ENCODE assay signal across 15 cellular contexts in genomic region chr10:11150255-11150731, GRCh38.
DNase-seq lines count a peak whose midpoint lies in the region; ATAC-seq and TF ChIP-seq lines count a peak whose summit lies in the region.
"Had no signal": no experiment of that assay in that cellular context is flagged by ENCODE, and none has a peak within 500 bp of the region (broad histone marks: within the 10 kb centered on the region; RNA-seq: fewer than 3 reads in every experiment).

No MANE protein-coding gene starts in this region.

- H3K27me3 Mint-ChIP-seq in activated T-cell treated with anti-CD3 and anti-CD28 coated beads, Interleukin-2, amount 50 U/mL, for 24 hours, result no peaks in the 10 kb centered on the region
- no peaks in the 10 kb centered on the region for H3K27me3 Mint-ChIP-seq in dendritic cell treated with granulocyte-macrophage colony-stimulating factor and Interleukin-4, amounts not matched to agents 40 ng/mL and 50 ng/mL, for 4 days

- no peaks in the 10 kb centered on the region for H3K36me3 Mint-ChIP-seq in activated T-cell treated with anti-CD3 and anti-CD28 coated beads, Interleukin-2, amount 50 U/mL, for 24 hours (ENCODE audit: low read depth)
- no peaks in the 10 kb centered on the region for H3K36me3 Mint-ChIP-seq in dendritic cell treated with granulocyte-macrophage colony-stimulating factor and Interleukin-4, amounts not matched to agents 40 ng/mL and 50 ng/mL, for 4 days (ENCODE audit: low read depth)
- no peaks in the 10 kb centered on the region for H3K36me3 Mint-ChIP-seq in stimulated activated effector memory CD8-positive, alpha-beta T cell treated with anti-CD3 and anti-CD28 coated beads, Interleukin-12 subunit alpha, Interleukin-12 subunit beta, amount 100 ng/mL, for 72 hours

- H3K4me3 Mint-ChIP-seq in activated T-cell treated with anti-CD3 and anti-CD28 coated beads, Interleukin-2, amount 50 U/mL, for 24 hours, result peak overlapping the region; percentile 77
- H3K4me3 Mint-ChIP-seq in dendritic cell treated with granulocyte-macrophage colony-stimulating factor and Interleukin-4, amounts not matched to agents 40 ng/mL and 50 ng/mL, for 4 days, result no peak overlapping the region
- peak overlapping the region; percentile 79 for H3K4me3 Mint-ChIP-seq in stimulated activated effector memory CD8-positive, alpha-beta T cell treated with anti-CD3 and anti-CD28 coated beads, Interleukin-12 subunit alpha, Interleukin-12 subunit beta, amount 100 ng/mL, for 72 hours

- intact Hi-C loops in dendritic cell treated with granulocyte-macrophage colony-stimulating factor and Interleukin-4, amounts not matched to agents 40 ng/mL and 50 ng/mL, for 4 days (cut with micrococcal nuclease), result no loop called here

- peak; percentile 27 for ATAC-seq in stimulated activated effector memory CD8-positive, alpha-beta T cell treated with anti-CD3 and anti-CD28 coated beads, Interleukin-12 subunit alpha, Interleukin-12 subunit beta, amount 100 ng/mL, for 72 hours
- ATAC-seq: A549 had no signal

- no peak for TF ChIP-seq CTCF in GM13977 (IDR thresholded peaks at IDR 0.05; ENCODE audit: extremely low read depth, insufficient read depth, missing control alignments)

- peak overlapping the region; percentile 93 for H3K27ac Mint-ChIP-seq in activated T-cell treated with anti-CD3 and anti-CD28 coated beads, Interleukin-2, amount 50 U/mL, for 24 hours
- peak overlapping the region; percentile 37 for H3K27ac Mint-ChIP-seq in dendritic cell treated with granulocyte-macrophage colony-stimulating factor and Interleukin-4, amounts not matched to agents 40 ng/mL and 50 ng/mL, for 4 days
- peak overlapping the region; percentile 98 for H3K27ac Mint-ChIP-seq in stimulated activated effector memory CD8-positive, alpha-beta T cell treated with anti-CD3 and anti-CD28 coated beads, Interleukin-12 subunit alpha, Interleukin-12 subunit beta, amount 100 ng/mL, for 72 hours

- DNase-seq in activated T-cell treated with anti-CD3 and anti-CD28 coated beads, Interleukin-2, amount 50 U/mL, for 24 hours, result no peak
- DNase-seq in activated T-cell treated with anti-CD3 and anti-CD28 coated beads, Interleukin-2, amount 50 U/mL, for 48 hours, result no peak
- peak; percentile 38 for DNase-seq in T follicular helper cell (ENCODE audit: low read depth)
- DNase-seq in stimulated activated effector memory CD8-positive, alpha-beta T cell treated with anti-CD3 and anti-CD28 coated beads, Interleukin-12 subunit alpha, Interleukin-12 subunit beta, amount 100 ng/mL, for 72 hours (ENCODE audit: low spot score in 2 of 2), result no peak
- no peak for DNase-seq in GM13977 (ENCODE audit: low spot score)
- no peak for DNase-seq in NCI-H2107 (lab: John Stamatoyannopoulos, UW)
- DNase-seq in NOMO-1 (lab: John Stamatoyannopoulos, UW; ENCODE audit: unreplicated experiment in 2 of 2), result no peak
- DNase-seq: DMS53; IMR-90; NCI-H187; NK-92 treated with Interleukin-12 subunit alpha and Interleukin-12 subunit beta, amount 100 ng/mL, for 24 hours; retina; SW 1271 had no signal

- H3K4me1 Mint-ChIP-seq in activated T-cell treated with anti-CD3 and anti-CD28 coated beads, Interleukin-2, amount 50 U/mL, for 24 hours (ENCODE audit: low read depth), result peaks cover 99% of the 10 kb centered on the region
- peaks cover 55% of the 10 kb centered on the region for H3K4me1 Mint-ChIP-seq in dendritic cell treated with granulocyte-macrophage colony-stimulating factor and Interleukin-4, amounts not matched to agents 40 ng/mL and 50 ng/mL, for 4 days (ENCODE audit: low read depth)
- H3K4me1 Mint-ChIP-seq in stimulated activated effector memory CD8-positive, alpha-beta T cell treated with anti-CD3 and anti-CD28 coated beads, Interleukin-12 subunit alpha, Interleukin-12 subunit beta, amount 100 ng/mL, for 72 hours, result peaks cover 94% of the 10 kb centered on the region

- in situ Hi-C loops in GM13977 (cut with MboI; ENCODE audit: low pct_unique_long_range_greater_than_20kb, low sequenced_read_pairs, unreplicated experiment), result no loop called here

- H3K9me3 Mint-ChIP-seq in activated T-cell treated with anti-CD3 and anti-CD28 coated beads, Interleukin-2, amount 50 U/mL, for 24 hours, result no peaks in the 10 kb centered on the region
- no peaks in the 10 kb centered on the region for H3K9me3 Mint-ChIP-seq in dendritic cell treated with granulocyte-macrophage colony-stimulating factor and Interleukin-4, amounts not matched to agents 40 ng/mL and 50 ng/mL, for 4 days
- no peaks in the 10 kb centered on the region for H3K9me3 Mint-ChIP-seq in stimulated activated effector memory CD8-positive, alpha-beta T cell treated with anti-CD3 and anti-CD28 coated beads, Interleukin-12 subunit alpha, Interleukin-12 subunit beta, amount 100 ng/mL, for 72 hours

Comparison
In these comparisons a context has a peak if more than half of its experiments do, and no peak if none do; other contexts are left out.
1. H3K27ac Mint-ChIP-seq: peak in every context shown above with its lines; median percentile 98 in stimulated activated effector memory CD8-positive, alpha-beta T cell treated with anti-CD3 and anti-CD28 coated beads, Interleukin-12 subunit alpha, Interleukin-12 subunit beta, amount 100 ng/mL, for 72 hours; 93 in activated T-cell treated with anti-CD3 and anti-CD28 coated beads, Interleukin-2, amount 50 U/mL, for 24 hours; 37 in dendritic cell treated with granulocyte-macrophage colony-stimulating factor and Interleukin-4, amounts not matched to agents 40 ng/mL and 50 ng/mL, for 4 days.